11 cellular contexts compared by ENCODE assay signal in the genomic region with DNA sequence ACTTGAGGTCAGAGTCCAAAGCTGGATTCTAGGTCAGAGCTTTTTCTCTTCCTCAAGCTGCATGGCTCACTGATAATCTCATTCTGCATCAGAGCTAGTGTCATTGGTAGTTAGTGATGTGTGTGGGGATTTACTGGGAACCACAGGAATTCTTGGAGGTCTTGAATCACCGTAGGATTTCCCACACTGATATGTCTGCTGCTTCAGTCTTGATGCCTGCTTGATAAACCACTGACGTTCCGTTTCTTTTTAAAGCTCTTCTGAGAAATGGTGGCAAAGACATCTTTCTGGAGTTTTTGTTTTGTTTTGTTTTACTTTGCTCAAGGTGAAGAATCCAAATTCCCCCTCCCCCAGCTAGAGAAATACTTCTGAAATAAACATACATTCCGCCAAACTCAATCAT. TPM values are rescaled to one million over a fixed set of nuclear protein-coding genes. Genes with fewer than 3 reads are reported as not detected.
A peak's percentile ranks its signal among the peaks of the same experiment; 100 is the strongest.
DNase-seq lines count a peak whose midpoint lies in the region; ATAC-seq and FAIRE-seq lines count a peak whose summit lies in the region.
"Had no signal": no experiment of that assay in that cellular context is flagged by ENCODE, and none has a peak within 500 bp of the region (broad histone marks: within the 10 kb centered on the region; RNA-seq: fewer than 3 reads in every experiment).

No MANE protein-coding gene starts in this region.

- H3K4me1 Mint-ChIP-seq in activated T-cell treated with anti-CD3 and anti-CD28 coated beads, Interleukin-2, amount 50 U/mL, for 72 hours (ENCODE audit: low read depth) = peaks cover 90% of the 10 kb centered on the region

- ATAC-seq in activated T-cell treated with anti-CD3 and anti-CD28 coated beads, Interleukin-2, amount 50 U/mL, for 72 hours (replicated peaks in 1 of 2) = peak; percentile 80 to 83
- peak; percentile 87 for ATAC-seq in stimulated activated naive CD8-positive, alpha-beta T cell treated with anti-CD3 and anti-CD28 coated beads, Interleukin-15, Interleukin-2, amounts not matched to agents 100 U/mL and 50 U/mL, for 24 hours
- ATAC-seq in HG03196 (IDR thresholded peaks at IDR 0.05; ENCODE audit: unreplicated experiment) = no peak

- H3K4me1 ChIP-seq in effector memory CD4-positive, alpha-beta T cell (ENCODE audit: control insufficient read depth, insufficient read depth, low read length, poor library complexity, severe bottlenecking) = peaks cover 30% of the 10 kb centered on the region

- H3K27ac Mint-ChIP-seq in activated T-cell treated with anti-CD3 and anti-CD28 coated beads, Interleukin-2, amount 50 U/mL, for 72 hours = peak overlapping the region; percentile 97
- H3K27ac Mint-ChIP-seq: B cell had no signal

- H3K9me3 ChIP-seq in effector memory CD4-positive, alpha-beta T cell (ENCODE audit: control insufficient read depth, low read length) = no peaks in the 10 kb centered on the region

- peaks cover 10 to 12% of the 10 kb centered on the region in 2 donors for H3K36me3 Mint-ChIP-seq in activated T-cell treated with anti-CD3 and anti-CD28 coated beads, Interleukin-2, amount 50 U/mL, for 72 hours (ENCODE audit: insufficient read depth in 2 of 2)

- peak; percentile 98 for FAIRE-seq in RCC 7860 (lab: Jason Lieb, UNC)

- H3K36me3 ChIP-seq in effector memory CD4-positive, alpha-beta T cell (ENCODE audit: control insufficient read depth, insufficient read depth, low read length) = no peaks in the 10 kb centered on the region

- peak overlapping the region; percentile 60 for H3K27ac ChIP-seq in effector memory CD4-positive, alpha-beta T cell (ENCODE audit: insufficient read depth, low read length, poor library complexity, severe bottlenecking)

- H3K9me3 Mint-ChIP-seq in activated T-cell treated with anti-CD3 and anti-CD28 coated beads, Interleukin-2, amount 50 U/mL, for 72 hours = peaks cover 5% of the 10 kb centered on the region in 2 donors

- H3K27me3 ChIP-seq in effector memory CD4-positive, alpha-beta T cell (replicated peaks; ENCODE audit: control insufficient read depth, insufficient read depth, low read length, poor library complexity, severe bottlenecking) = no peaks in the 10 kb centered on the region

- no peak for DNase-seq in activated T-cell treated with anti-CD3 and anti-CD28 coated beads, Interleukin-2, amount 50 U/mL, for 72 hours
- DNase-seq in activated T-cell treated with anti-CD3 and anti-CD28 coated beads, Interleukin-2, amount 50 U/mL, for 1 hour = no peak
- DNase-seq in RCC 7860 (ENCODE audit: low spot score) (peak; percentile 92), medulla oblongata (ENCODE audit: extremely low spot score) (no peak), amygdala (lab: John Stamatoyannopoulos, UW) (no peak)
- DNase-seq in effector memory CD4-positive, alpha-beta T cell = no peak
- DNase-seq in stimulated activated naive CD8-positive, alpha-beta T cell treated with anti-CD3 and anti-CD28 coated beads, Interleukin-15, Interleukin-2, amounts not matched to agents 100 U/mL and 50 U/mL, for 24 hours = no peak
- DNase-seq: caudate nucleus had no signal

- peak overlapping the region; percentile 77 to 85 for H3K4me3 Mint-ChIP-seq in activated T-cell treated with anti-CD3 and anti-CD28 coated beads, Interleukin-2, amount 50 U/mL, for 72 hours
- H3K4me3 Mint-ChIP-seq: B cell had no signal

- no peaks in the 10 kb centered on the region for H3K27me3 Mint-ChIP-seq in activated T-cell treated with anti-CD3 and anti-CD28 coated beads, Interleukin-2, amount 50 U/mL, for 72 hours (ENCODE audit: low read depth)
- H3K27me3 Mint-ChIP-seq: B cell had no signal

- peak overlapping the region; percentile 29 for H3K4me3 ChIP-seq in effector memory CD4-positive, alpha-beta T cell (ENCODE audit: insufficient read depth, low read depth, low read length, poor library complexity, severe bottlenecking)
- H3K4me3 ChIP-seq: lung had no signal

RNA-seq across cellular contexts. Expression of a gene that starts 1.2 kb away (rescaled TPM):
- total RNA-seq in activated T-cell treated with anti-CD3 and anti-CD28 coated beads, Interleukin-2, amount 50 U/mL, for 72 hours = under 1 TPM; 0.22 to 0.39 TPM
- total RNA-seq: B cell, lung had no signal

RNA-seq across cellular contexts. Expression of a gene that starts 13.4 kb away (rescaled TPM):
- total RNA-seq in activated T-cell treated with anti-CD3 and anti-CD28 coated beads, Interleukin-2, amount 50 U/mL, for 72 hours = 100 to 1,000 TPM; 289 to 314 TPM

RNA-seq across cellular contexts. Expression of a gene that starts 24.6 kb away (rescaled TPM):
- total RNA-seq in activated T-cell treated with anti-CD3 and anti-CD28 coated beads, Interleukin-2, amount 50 U/mL, for 72 hours = 10 to 100 TPM; 12.7 to 16.7 TPM

RNA-seq across cellular contexts. Expression of a gene that starts 58.4 kb away (rescaled TPM):
- total RNA-seq in activated T-cell treated with anti-CD3 and anti-CD28 coated beads, Interleukin-2, amount 50 U/mL, for 72 hours = 10 to 100 TPM; 19.7 to 30.2 TPM
